ENCODE assay signal across 1 cellular context in the genomic region with DNA sequence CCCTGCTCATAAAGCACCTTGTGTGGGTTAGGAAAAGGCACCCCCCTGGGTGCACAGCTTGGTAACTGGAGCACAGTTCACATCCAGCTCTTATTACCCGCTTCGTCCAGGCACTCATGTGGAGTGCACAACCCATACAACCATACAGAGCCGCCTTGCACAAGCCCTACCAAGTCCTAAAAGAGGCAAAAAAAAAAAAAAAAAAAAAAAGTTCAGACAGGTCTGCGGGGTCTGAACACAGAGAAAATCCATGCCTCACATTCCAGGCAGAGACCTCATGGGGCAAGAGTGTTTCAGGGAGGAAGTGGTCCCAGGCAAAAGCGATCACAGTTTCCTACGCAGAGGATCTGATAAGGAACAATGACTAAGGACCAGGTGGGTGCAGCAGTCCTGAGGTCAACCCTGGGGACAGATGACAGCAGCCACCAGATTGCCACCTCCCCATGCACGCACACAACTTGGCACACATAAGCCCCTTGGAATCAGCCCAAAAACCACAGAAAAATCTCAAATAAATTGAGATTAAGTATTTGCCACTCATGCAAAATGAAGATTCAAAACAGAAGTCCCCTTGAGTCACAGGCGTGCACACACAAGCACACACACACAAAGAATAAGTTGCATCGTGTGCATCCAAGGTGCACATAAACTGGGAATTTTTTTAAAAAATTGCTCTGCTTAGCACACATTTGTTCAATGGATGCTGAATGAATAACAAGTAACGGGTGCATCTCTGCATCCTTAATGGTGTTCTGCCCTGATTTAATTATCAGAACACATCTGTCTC.
TF ChIP-seq lines count a peak whose summit lies in the region.

No MANE protein-coding gene starts in this region.

TF ChIP-seq in HepG2, 621 proteins besides CTCF, POLR2A, EP300 and RAD21 (continued from another document):
- no peak for TF ChIP-seq ARHGAP35 (CRISPR knock-in tag; IDR thresholded peaks at IDR 0.05; ENCODE audit: borderline replicate concordance)
- TF ChIP-seq, protein P1, sequence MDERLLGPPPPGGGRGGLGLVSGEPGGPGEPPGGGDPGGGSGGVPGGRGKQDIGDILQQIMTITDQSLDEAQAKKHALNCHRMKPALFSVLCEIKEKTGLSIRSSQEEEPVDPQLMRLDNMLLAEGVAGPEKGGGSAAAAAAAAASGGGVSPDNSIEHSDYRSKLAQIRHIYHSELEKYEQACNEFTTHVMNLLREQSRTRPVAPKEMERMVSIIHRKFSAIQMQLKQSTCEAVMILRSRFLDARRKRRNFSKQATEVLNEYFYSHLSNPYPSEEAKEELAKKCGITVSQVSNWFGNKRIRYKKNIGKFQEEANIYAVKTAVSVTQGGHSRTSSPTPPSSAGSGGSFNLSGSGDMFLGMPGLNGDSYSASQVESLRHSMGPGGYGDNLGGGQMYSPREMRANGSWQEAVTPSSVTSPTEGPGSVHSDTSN (CRISPR knock-in tag; IDR thresholded peaks at IDR 0.05), result no peak
- no peak for TF ChIP-seq SRSF4 (IDR thresholded peaks at IDR 0.05; ENCODE audit: low read depth, low read length, poor library complexity, severe bottlenecking)
- TF ChIP-seq YY1 (IDR thresholded peaks at IDR 0.05; ENCODE audit: insufficient read depth, insufficient replicate concordance, low read depth, low read length), result no peak
- no peak for TF ChIP-seq ZNF713 (CRISPR knock-in tag; IDR thresholded peaks at IDR 0.05)
- TF ChIP-seq EZH2 (conservative IDR thresholded peaks at IDR 0.05; ENCODE audit: low read depth, low read length), result no peak
- TF ChIP-seq REXO4 (CRISPR knock-in tag; IDR thresholded peaks at IDR 0.05; ENCODE audit: borderline replicate concordance), result no peak
- no peak for TF ChIP-seq RBAK (CRISPR knock-in tag; IDR thresholded peaks at IDR 0.05)
- no peak for TF ChIP-seq HMGXB4 (CRISPR knock-in tag; IDR thresholded peaks at IDR 0.05; ENCODE audit: borderline replicate concordance in 1 of 2, low read depth in 1 of 2)
- no peak for TF ChIP-seq NFRKB (IDR thresholded peaks at IDR 0.05)
- TF ChIP-seq ZNF12 (CRISPR knock-in tag; IDR thresholded peaks at IDR 0.05), result no peak
- TF ChIP-seq MXD4 (CRISPR knock-in tag; IDR thresholded peaks at IDR 0.05), result no peak
- no peak for TF ChIP-seq ZNF101 (CRISPR knock-in tag; IDR thresholded peaks at IDR 0.05; ENCODE audit: borderline replicate concordance, low read depth)
- no peak for TF ChIP-seq RFX1 (IDR thresholded peaks at IDR 0.05)
- no peak for TF ChIP-seq DPF2 (CRISPR knock-in tag; IDR thresholded peaks at IDR 0.05; ENCODE audit: borderline replicate concordance, low read depth)
- no peak for TF ChIP-seq FUBP1 (CRISPR knock-in tag; IDR thresholded peaks at IDR 0.05; ENCODE audit: borderline replicate concordance)
- no peak for TF ChIP-seq HNF4G (IDR thresholded peaks at IDR 0.05; ENCODE audit: borderline replicate concordance, low read depth, low read length)
- TF ChIP-seq HNF4G (CRISPR knock-in tag; IDR thresholded peaks at IDR 0.05; ENCODE audit: borderline replicate concordance, low read depth), result no peak
